In genomic region chr13:29594310-29594709, GRCh38 we compare ENCODE assay signal across 8 cellular contexts. TPM values are rescaled to one million over a fixed set of nuclear protein-coding genes. Genes with fewer than 3 reads are reported as not detected.
DNase-seq lines count a peak whose midpoint lies in the region; ATAC-seq and TF ChIP-seq lines count a peak whose summit lies in the region.

No MANE protein-coding gene starts in this region.

- DNase-seq in DMS 273 (lab: John Stamatoyannopoulos, UW; ENCODE audit: unreplicated experiment) (peak; percentile 76), OCI-M1 (lab: John Stamatoyannopoulos, UW) (peak; percentile 67), heart left ventricle (peak in 1 of 5 donors; percentile 42), retinal pigment epithelial cell (ENCODE audit: low read depth) (no peak), KG1 (lab: John Stamatoyannopoulos, UW) (no peak)

- peak overlapping the region; percentile 96 for H3K4me3 Mint-ChIP-seq in activated naive CD4-positive, alpha-beta T cell treated with anti-CD3 and anti-CD28 coated beads, Interleukin-2, amount 50 U/mL, for 24 hours

- H3K36me3 Mint-ChIP-seq in activated naive CD4-positive, alpha-beta T cell treated with anti-CD3 and anti-CD28 coated beads, Interleukin-2, amount 50 U/mL, for 24 hours = peaks cover 15% of the 10 kb centered on the region

- H3K27me3 Mint-ChIP-seq in activated naive CD4-positive, alpha-beta T cell treated with anti-CD3 and anti-CD28 coated beads, Interleukin-2, amount 50 U/mL, for 24 hours = no peaks in the 10 kb centered on the region

- H3K36me3 ChIP-seq in heart left ventricle = no peaks in the 10 kb centered on the region

- intact Hi-C loops in heart left ventricle (cut with DNase I) = loop anchor here in 2 of 10 donors (5.0 to 10.0 kb wide), 2 partner anchors 82 to 520 kb away; no protein-coding TSS in a partner anchor

- H3K4me3 ChIP-seq in heart left ventricle (peak overlapping the region; percentile 51 to 98 (median 81)), retinal pigment epithelial cell (ENCODE audit: low read length) (peak overlapping the region; percentile 88)

- H3K9me3 ChIP-seq in heart left ventricle = no peaks in the 10 kb centered on the region

- no peaks in the 10 kb centered on the region for H3K9me3 Mint-ChIP-seq in activated naive CD4-positive, alpha-beta T cell treated with anti-CD3 and anti-CD28 coated beads, Interleukin-2, amount 50 U/mL, for 24 hours

- TF ChIP-seq POLR2A in heart left ventricle (IDR thresholded peaks at IDR 0.05) = no peak

- no peak for TF ChIP-seq CTCF in heart left ventricle (IDR thresholded peaks at IDR 0.05)
- no peak for TF ChIP-seq CTCF in retinal pigment epithelial cell (conservative IDR thresholded peaks at IDR 0.05; ENCODE audit: low read depth, low read length)

- peak overlapping the region; percentile 97 for H3K27ac Mint-ChIP-seq in activated naive CD4-positive, alpha-beta T cell treated with anti-CD3 and anti-CD28 coated beads, Interleukin-2, amount 50 U/mL, for 24 hours

- peak; percentile 25 for ATAC-seq in GM19452 (IDR thresholded peaks at IDR 0.05; ENCODE audit: unreplicated experiment)
- peak; percentile 20 for ATAC-seq in HG03520 (IDR thresholded peaks at IDR 0.05; ENCODE audit: unreplicated experiment)
- ATAC-seq in heart left ventricle = peak; percentile 10 to 46 (median 38)

- peak overlapping the region; percentile 7 to 94 (median 82) for H3K27ac ChIP-seq in heart left ventricle

- peaks cover 0 to 6% (median 0%) of the 10 kb centered on the region in 9 donors for H3K27me3 ChIP-seq in heart left ventricle

- 19 to 41% (median 29%) methylated on average over 5 to 9 of the region's 9 CpGs for WGBS in heart left ventricle, 4 donors

- peaks cover 55% of the 10 kb centered on the region for H3K4me1 Mint-ChIP-seq in activated naive CD4-positive, alpha-beta T cell treated with anti-CD3 and anti-CD28 coated beads, Interleukin-2, amount 50 U/mL, for 24 hours

- peaks cover 0 to 27% (median 6%) of the 10 kb centered on the region in 12 donors for H3K4me1 ChIP-seq in heart left ventricle

RNA-seq across cellular contexts. Expression of gene SLC7A1, which starts 1.2 kb away (rescaled TPM):
- total RNA-seq in heart left ventricle = 10 to 100 TPM in 8 of 9 donors, 1 to 10 TPM in 1; 8.3 to 66.7 (median 14.3) TPM
- polyA plus RNA-seq in heart left ventricle = 10 to 100 TPM in 1 of 2 donors, 1 to 10 TPM in 1; 3.5 to 50.4 TPM

Comparison
In these comparisons a context has a peak if more than half of its experiments do, and no peak if none do; other contexts are left out.
1. DNase-seq: peak in DMS 273 (single experiment) and OCI-M1 (single experiment); none in retinal pigment epithelial cell (single experiment) and KG1 (single experiment).
2. Peak in every context shown above with its lines, with median percentiles within 50 percentile points of each other: ATAC-seq.